2 cellular contexts compared by ENCODE assay signal in genomic region chr1:9319208-9319788, GRCh38.
TF ChIP-seq lines count a peak whose summit lies in the region.

No MANE protein-coding gene starts in this region.

TF ChIP-seq in GM23338, 12 proteins besides CTCF, POLR2A, EP300 and RAD21:
- TF ChIP-seq ZNF331 (CRISPR knock-in tag; IDR thresholded peaks at IDR 0.05; ENCODE audit: low read depth) (no peak), ZNF114 (CRISPR knock-in tag; IDR thresholded peaks at IDR 0.05) (no peak), POLR2AphosphoS5 (IDR thresholded peaks at IDR 0.05; ENCODE audit: low read depth) (no peak), STAT1 (IDR thresholded peaks at IDR 0.05; ENCODE audit: unreplicated experiment) (no peak)

TF ChIP-seq in K562, 482 proteins besides CTCF, POLR2A, EP300 and RAD21:
- peak; percentile 80 for TF ChIP-seq ZNF263 (CRISPR knock-in tag; IDR thresholded peaks at IDR 0.05; ENCODE audit: borderline replicate concordance)
- TF ChIP-seq CHD7 (IDR thresholded peaks at IDR 0.05; ENCODE audit: low read depth, low read length): no peak
- peak in 1 of 2 experiments; percentile 22; a peak in 2 of 4 replicates for TF ChIP-seq NRF1 (conservative IDR thresholded peaks at IDR 0.05 in 1 of 2, IDR thresholded peaks at IDR 0.05 in 1 of 2)
